8 cellular contexts compared by ENCODE assay signal in the genomic region with DNA sequence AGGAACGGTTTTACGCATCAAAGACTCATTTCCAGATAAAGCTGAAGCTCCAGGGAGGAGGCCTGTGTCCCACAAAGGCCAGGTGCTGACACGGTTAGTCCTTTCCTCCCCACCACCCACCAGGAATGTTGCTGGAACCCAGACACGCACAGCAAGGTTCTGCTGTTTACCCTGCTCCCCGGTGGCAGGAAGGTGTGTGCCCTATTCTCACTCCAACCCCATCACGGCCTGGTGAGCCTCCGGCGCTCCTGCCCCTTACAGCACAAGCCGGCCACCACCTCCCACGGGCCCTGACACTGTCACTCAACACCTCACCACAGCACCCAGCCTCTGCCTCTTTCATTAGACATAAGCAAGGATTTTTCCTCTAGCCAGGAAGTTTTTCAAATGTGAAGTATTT. TPM values are rescaled to one million over a fixed set of nuclear protein-coding genes. Genes with fewer than 3 reads are reported as not detected.
A peak's percentile ranks its signal among the peaks of the same experiment; 100 is the strongest.
DNase-seq lines count a peak whose midpoint lies in the region; ATAC-seq and TF ChIP-seq lines count a peak whose summit lies in the region.

No MANE protein-coding gene starts in this region.

- ATAC-seq in heart right ventricle (peak in 7 of 8 donors; percentile 28 to 66 (median 52)), sciatic nerve (peak; percentile 29), HG03457 (IDR thresholded peaks at IDR 0.05; ENCODE audit: unreplicated experiment) (no peak), GM19395 (IDR thresholded peaks at IDR 0.05; ENCODE audit: unreplicated experiment) (no peak)

- POLR2A ChIA-PET in CD8-positive, alpha-beta memory T cell (lab: Charles Lee): no interaction called here
- POLR2A ChIA-PET in activated CD4-positive, alpha-beta memory T cell treated with anti-CD3 and anti-CD28 coated beads for 36 hours (lab: Charles Lee): no interaction called here

- TF ChIP-seq CTCF in heart right ventricle (IDR thresholded peaks at IDR 0.05) (no peak), foreskin fibroblast (IDR thresholded peaks at IDR 0.05; ENCODE audit: low read depth, low read length) (no peak)

- peaks cover 0 to 19% (median 3%) of the 10 kb centered on the region in 3 donors for H3K36me3 Mint-ChIP-seq in CD8-positive, alpha-beta memory T cell
- peaks cover 13% of the 10 kb centered on the region for H3K36me3 Mint-ChIP-seq in activated CD4-positive, alpha-beta memory T cell treated with anti-CD3 and anti-CD28 coated beads for 36 hours

- CTCF ChIA-PET in CD8-positive, alpha-beta memory T cell (lab: Charles Lee): no interaction called here
- CTCF ChIA-PET in activated CD4-positive, alpha-beta memory T cell treated with anti-CD3 and anti-CD28 coated beads for 36 hours (lab: Charles Lee): interaction anchor here (0.9 kb wide), 1 partner anchor 66 kb away, joined by 3 read pairs; no protein-coding TSS in a partner anchor

- peaks cover 95% of the 10 kb centered on the region for H3K4me1 ChIP-seq in CD8-positive, alpha-beta memory T cell (ENCODE audit: insufficient read depth, low read length)
- H3K4me1 ChIP-seq in heart right ventricle: peaks cover 36 to 99% (median 84%) of the 10 kb centered on the region in 9 donors

- WGBS in heart right ventricle, 2 donors: 31 to 38% methylated on average over 10 of the region's 10 CpGs

- H3K27me3 ChIP-seq in CD8-positive, alpha-beta memory T cell (ENCODE audit: insufficient read depth, low read length, poor library complexity, severe bottlenecking): no peaks in the 10 kb centered on the region
- H3K27me3 ChIP-seq in heart right ventricle: no peaks in the 10 kb centered on the region

- intact Hi-C loops in activated CD4-positive, alpha-beta memory T cell treated with anti-CD3 and anti-CD28 coated beads for 36 hours (cut with micrococcal nuclease): loop anchor here (5.0 kb wide), 2 partner anchors 35 to 45 kb away; no protein-coding TSS in a partner anchor
- intact Hi-C loops in heart right ventricle (cut with DNase I): loop anchor here in 1 of 10 donors (5.0 kb wide), 1 partner anchor 40 kb away; no protein-coding TSS in a partner anchor
- intact Hi-C loops in sciatic nerve (cut with DNase I): no loop called here

- H3K27ac Mint-ChIP-seq in CD8-positive, alpha-beta memory T cell: peak overlapping the region; percentile 44 to 91 (median 85)
- H3K27ac Mint-ChIP-seq in activated CD4-positive, alpha-beta memory T cell treated with anti-CD3 and anti-CD28 coated beads for 36 hours: peak overlapping the region; percentile 10

- DNase-seq in CD8-positive, alpha-beta memory T cell: no peak
- DNase-seq in activated CD4-positive, alpha-beta memory T cell treated with anti-CD3 and anti-CD28 coated beads for 36 hours: no peak
- DNase-seq in heart right ventricle (no peak), sciatic nerve (ENCODE audit: low spot score) (no peak), foreskin fibroblast (no peak), NCI-H1048 (lab: John Stamatoyannopoulos, UW) (no peak)

- peak overlapping the region; percentile 19 to 80 (median 65) for H3K4me3 Mint-ChIP-seq in CD8-positive, alpha-beta memory T cell
- H3K4me3 Mint-ChIP-seq in activated CD4-positive, alpha-beta memory T cell treated with anti-CD3 and anti-CD28 coated beads for 36 hours: no peak overlapping the region

- no peak overlapping the region for H3K27ac ChIP-seq in CD8-positive, alpha-beta memory T cell (ENCODE audit: low read depth, low read length)
- peak overlapping the region in 7 of 10 donors; percentile 1 to 55 (median 41) for H3K27ac ChIP-seq in heart right ventricle

- no peaks in the 10 kb centered on the region for H3K9me3 Mint-ChIP-seq in CD8-positive, alpha-beta memory T cell
- no peaks in the 10 kb centered on the region for H3K9me3 Mint-ChIP-seq in activated CD4-positive, alpha-beta memory T cell treated with anti-CD3 and anti-CD28 coated beads for 36 hours

- H3K4me1 Mint-ChIP-seq in CD8-positive, alpha-beta memory T cell: peaks cover 61 to 100% (median 91%) of the 10 kb centered on the region in 3 donors
- peaks cover 96% of the 10 kb centered on the region for H3K4me1 Mint-ChIP-seq in activated CD4-positive, alpha-beta memory T cell treated with anti-CD3 and anti-CD28 coated beads for 36 hours (ENCODE audit: low read depth)

- H3K36me3 ChIP-seq in CD8-positive, alpha-beta memory T cell (ENCODE audit: insufficient read depth, low read length): no peaks in the 10 kb centered on the region
- H3K36me3 ChIP-seq in heart right ventricle: no peaks in the 10 kb centered on the region

- no peak overlapping the region for H3K4me3 ChIP-seq in CD8-positive, alpha-beta memory T cell (ENCODE audit: low read length)
- H3K4me3 ChIP-seq in heart right ventricle (no peak overlapping the region), foreskin fibroblast (ENCODE audit: low read depth in 1 of 2, low read length in 2 of 2) (peak overlapping the region in 1 of 2 donors; percentile 13)

- no peaks in the 10 kb centered on the region for H3K27me3 Mint-ChIP-seq in CD8-positive, alpha-beta memory T cell
- H3K27me3 Mint-ChIP-seq in activated CD4-positive, alpha-beta memory T cell treated with anti-CD3 and anti-CD28 coated beads for 36 hours: no peaks in the 10 kb centered on the region

- H3K9me3 ChIP-seq in CD8-positive, alpha-beta memory T cell (ENCODE audit: low read length): no peaks in the 10 kb centered on the region
- no peaks in the 10 kb centered on the region for H3K9me3 ChIP-seq in heart right ventricle

RNA-seq across cellular contexts. Expression of gene ANKRD11, which starts 47.8 kb away (rescaled TPM):
- total RNA-seq in CD8-positive, alpha-beta memory T cell: 100 to 1,000 TPM; 130 to 150 TPM
- polyA plus RNA-seq in CD8-positive, alpha-beta memory T cell: 39.8 TPM
- total RNA-seq in activated CD4-positive, alpha-beta memory T cell treated with anti-CD3 and anti-CD28 coated beads for 36 hours: 100 to 1,000 TPM; 126 to 133 TPM
- total RNA-seq in heart right ventricle (10 to 100 TPM; 55.9 to 93.6 (median 67.4) TPM), sciatic nerve (140 TPM)
- 10 to 100 TPM; 47.7 to 65.5 TPM for polyA plus RNA-seq in heart right ventricle

Comparison
In these comparisons a context has a peak if more than half of its experiments do, and no peak if none do; other contexts are left out.
1. ATAC-seq: peak in heart right ventricle (7 of 8) and sciatic nerve (single experiment); none in HG03457 (single experiment) and GM19395 (single experiment).